1 cellular context compared by ENCODE assay signal in genomic region chr22:44449683-44450425, GRCh38.
TF ChIP-seq lines count a peak whose summit lies in the region.

No MANE protein-coding gene starts in this region.

TF ChIP-seq in IMR-90, 13 proteins besides CTCF, POLR2A, EP300 and RAD21 (continued from another document):
- TF ChIP-seq SMC3 (IDR thresholded peaks at IDR 0.05; ENCODE audit: low read depth, low read length) (no peak), FOS (IDR thresholded peaks at IDR 0.05; ENCODE audit: low read depth, low read length) (no peak), MXI1 (IDR thresholded peaks at IDR 0.05; ENCODE audit: borderline replicate concordance, low read depth, low read length) (no peak), USF2 (IDR thresholded peaks at IDR 0.05; ENCODE audit: low read depth, low read length) (no peak), BHLHE40 (IDR thresholded peaks at IDR 0.05; ENCODE audit: low read depth, low read length) (no peak), RFX5 (IDR thresholded peaks at IDR 0.05; ENCODE audit: low read depth, low read length) (no peak), ELK1 (IDR thresholded peaks at IDR 0.05; ENCODE audit: borderline replicate concordance, low read depth, low read length) (no peak), MAZ (IDR thresholded peaks at IDR 0.05; ENCODE audit: borderline replicate concordance, low read depth, low read length) (no peak), CHD1 (IDR thresholded peaks at IDR 0.05; ENCODE audit: low read depth, low read length) (no peak), RCOR1 (IDR thresholded peaks at IDR 0.05; ENCODE audit: insufficient replicate concordance, low read length) (no peak), NFE2L2 (IDR thresholded peaks at IDR 0.05; ENCODE audit: low read depth, low read length) (no peak)
TF ChIP-seq in IMR-90: peak in this region for 0.
